In the genomic region with DNA sequence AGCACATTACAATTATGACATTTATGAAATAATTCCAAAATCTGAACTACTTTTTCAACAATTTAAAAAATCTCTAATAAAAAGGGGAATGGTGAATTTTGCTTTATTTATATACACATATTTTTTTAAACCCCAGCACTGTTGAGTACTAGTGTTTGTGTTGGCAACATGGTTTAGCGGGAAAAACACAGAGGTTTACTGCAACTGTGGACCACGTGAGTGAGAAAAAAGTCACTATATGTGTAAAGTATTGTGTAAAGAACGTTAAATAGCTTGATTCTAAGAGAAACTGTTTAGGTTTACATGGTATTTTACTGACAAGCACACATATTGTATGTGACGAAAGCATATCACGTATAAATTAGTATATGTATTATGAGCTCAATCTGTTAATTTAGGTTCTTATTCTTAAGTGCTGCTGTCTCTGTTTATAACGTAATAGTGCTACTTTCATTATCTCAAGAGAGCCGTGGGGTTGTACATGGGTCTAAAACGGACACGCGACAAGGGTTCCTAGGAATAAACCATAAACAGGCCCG, we compare ENCODE assay signal across 1 cellular context.
TF ChIP-seq lines count a peak whose summit lies in the region.

No MANE protein-coding gene starts in this region.

TF ChIP-seq in SK-N-SH treated with all-trans-retinoic acid at 6 μM for 48 hours, 23 proteins besides CTCF, POLR2A, EP300 and RAD21 (continued from another document):
- no peak for TF ChIP-seq ARNTL (CRISPR knock-in tag; IDR thresholded peaks at IDR 0.05; ENCODE audit: borderline replicate concordance, low read depth)
- TF ChIP-seq ESRRG (CRISPR knock-in tag; IDR thresholded peaks at IDR 0.05) = no peak
